In genomic region chr1:184386271-184387068, GRCh38 we compare ENCODE assay signal across 8 cellular contexts.
DNase-seq lines count a peak whose midpoint lies in the region; ATAC-seq lines count a peak whose summit lies in the region.

TSS of gene C1orf21 (plus strand) at chr1:184387029. CDS start at chr1:184477510, 90,481 bp downstream.

- H3K27ac Mint-ChIP-seq in central memory CD8-positive, alpha-beta T cell (ENCODE audit: low read depth) = peak within 1 kb of the TSS; percentile 97

- DNase-seq in NCI-H2107 (lab: John Stamatoyannopoulos, UW) = peak; percentile 60
- DNase-seq in NCI-H2107 treated with DMSO at 0.1 percent for 48 hours (lab: John Stamatoyannopoulos, UW; ENCODE audit: unreplicated experiment) = no peak
- peak; percentile 98 for DNase-seq in NCI-H2227 (lab: John Stamatoyannopoulos, UW; ENCODE audit: unreplicated experiment)
- DNase-seq in activated CD4-positive, CD25-positive, alpha-beta regulatory T cell (lab: John Stamatoyannopoulos, UW) = peak in 3 of 4 experiments; percentile 7 to 16 (median 8)
- DNase-seq in central memory CD8-positive, alpha-beta T cell (ENCODE audit: low spot score in 2 of 2) = peak; percentile 65 to 82
- peak; percentile 96 for DNase-seq in islet precursor cell
- DNase-seq in smooth muscle cell of the brain vasculature (ENCODE audit: low read depth, low spot score) = peak; percentile 41

- peaks cover 22% of the 10 kb centered on the region for H3K36me3 Mint-ChIP-seq in central memory CD8-positive, alpha-beta T cell (ENCODE audit: insufficient read depth)

- peak within 1 kb of the TSS; percentile 87 for H3K4me3 Mint-ChIP-seq in central memory CD8-positive, alpha-beta T cell

- no peaks in the 10 kb centered on the region for H3K9me3 Mint-ChIP-seq in central memory CD8-positive, alpha-beta T cell

- peaks cover 46% of the 10 kb centered on the region for H3K4me1 Mint-ChIP-seq in central memory CD8-positive, alpha-beta T cell

- no peaks in the 10 kb centered on the region for H3K27me3 Mint-ChIP-seq in central memory CD8-positive, alpha-beta T cell

- peak; percentile 74 for ATAC-seq in HG03039 (IDR thresholded peaks at IDR 0.05; ENCODE audit: unreplicated experiment)
- peak; percentile 65 for ATAC-seq in central memory CD8-positive, alpha-beta T cell (replicated peaks; ENCODE audit: extremely low read depth, poor library complexity, severe bottlenecking)
